8 cellular contexts compared by ENCODE assay signal in genomic region chr10:110395350-110396283, GRCh38.
DNase-seq lines count a peak whose midpoint lies in the region; ATAC-seq, FAIRE-seq and TF ChIP-seq lines count a peak whose summit lies in the region.

No MANE protein-coding gene starts in this region.

- no peak overlapping the region for H3K27ac Mint-ChIP-seq in activated CD8-positive, alpha-beta T cell treated with anti-CD3 and anti-CD28 coated beads, Interleukin-2, amount 10 ng/mL, durations not matched to agents 7 days and 5 days
- H3K27ac Mint-ChIP-seq in type B pancreatic cell, result peak overlapping the region; percentile 78

- no peaks in the 10 kb centered on the region for H3K9me1 ChIP-seq in keratinocyte (ENCODE audit: control insufficient read depth, extremely low read depth, insufficient read depth, low read length)

- no peak overlapping the region for H3K4me2 ChIP-seq in keratinocyte (ENCODE audit: control insufficient read depth, extremely low read depth, insufficient read depth, low read depth, low read length)

- peaks cover 38% of the 10 kb centered on the region for H3K4me1 ChIP-seq in keratinocyte (ENCODE audit: control insufficient read depth, extremely low read depth, insufficient read depth, low read length)

- no peaks in the 10 kb centered on the region for H3K27me3 ChIP-seq in AG04450 (ENCODE audit: control insufficient read depth, insufficient read depth, low read length)
- H3K27me3 ChIP-seq in keratinocyte (ENCODE audit: control insufficient read depth, extremely low read depth, insufficient read depth, low read length), result no peaks in the 10 kb centered on the region

- no peak overlapping the region for H3K4me3 Mint-ChIP-seq in activated CD8-positive, alpha-beta T cell treated with anti-CD3 and anti-CD28 coated beads, Interleukin-2, amount 10 ng/mL, durations not matched to agents 7 days and 5 days
- H3K4me3 Mint-ChIP-seq in type B pancreatic cell, result no peak overlapping the region

- POLR2A ChIA-PET in AG04450 (lab: Yijun Ruan, JAX), result no interaction called here
- POLR2A ChIA-PET in activated CD8-positive, alpha-beta T cell treated with anti-CD3 and anti-CD28 coated beads, Interleukin-2, amount 10 ng/mL, durations not matched to agents 7 days and 5 days (lab: Charles Lee), result interaction anchor here (1.2 kb wide), 1 partner anchor 46 kb away, joined by 3 read pairs; no protein-coding TSS in a partner anchor

- no peak overlapping the region for H3K9ac ChIP-seq in keratinocyte (ENCODE audit: control insufficient read depth, extremely low read depth, insufficient read depth, low read length)

- CTCF ChIA-PET in AG04450 (lab: Charles Lee), result interaction anchor here (0.6 to 1.3 kb wide), 2 partner anchors 40 to 62 kb away, joined by 4 read pairs; no protein-coding TSS in a partner anchor
- CTCF ChIA-PET in activated CD8-positive, alpha-beta T cell treated with anti-CD3 and anti-CD28 coated beads, Interleukin-2, amount 10 ng/mL, durations not matched to agents 7 days and 5 days (lab: Charles Lee), result interaction anchor here (1.4 kb wide), 1 partner anchor 40 kb away, joined by 3 read pairs; no protein-coding TSS in a partner anchor

- peak; percentile 90 for ATAC-seq in GM19035 (IDR thresholded peaks at IDR 0.05; ENCODE audit: unreplicated experiment)
- peak; percentile 81 for ATAC-seq in HG03135 (IDR thresholded peaks at IDR 0.05; ENCODE audit: unreplicated experiment)
- peak; percentile 33 for ATAC-seq in activated CD8-positive, alpha-beta T cell treated with anti-CD3 and anti-CD28 coated beads, Interleukin-2, amount 10 ng/mL, durations not matched to agents 7 days and 5 days
- ATAC-seq in HG02970 (IDR thresholded peaks at IDR 0.05; ENCODE audit: low FRiP score, unreplicated experiment), result no peak

- no peak for FAIRE-seq in keratinocyte (lab: Jason Lieb, UNC)

- H3K36me3 ChIP-seq in keratinocyte (ENCODE audit: control insufficient read depth in 2 of 2, extremely low read depth in 1 of 2, insufficient read depth in 2 of 2, low read length in 2 of 2), result no peaks in the 10 kb centered on the region

- no peak overlapping the region for H2AFZ ChIP-seq in keratinocyte (ENCODE audit: control insufficient read depth, low read length)

- H3K4me3 ChIP-seq in AG04450 (ENCODE audit: low read depth, low read length) (no peak overlapping the region), keratinocyte (ENCODE audit: control insufficient read depth in 2 of 3, extremely low read depth in 1 of 3, insufficient read depth in 2 of 3, low read depth in 1 of 3, low read length in 3 of 3) (no peak overlapping the region)

- peak overlapping the region; percentile 21 for H3K27ac ChIP-seq in AG04450 (ENCODE audit: low read depth, low read length)
- peak overlapping the region; percentile 4 for H3K27ac ChIP-seq in keratinocyte (ENCODE audit: control insufficient read depth, insufficient read depth, low read length)

- H3K79me2 ChIP-seq in keratinocyte (ENCODE audit: control insufficient read depth, insufficient read depth, low read length), result no peaks in the 10 kb centered on the region

- DNase-seq in AG04450 (ENCODE audit: low read depth, low spot score) (peak; percentile 86), keratinocyte (ENCODE audit: low read depth, low spot score) (no peak), type B pancreatic cell (ENCODE audit: extremely low spot score, unreplicated experiment) (no peak), NCI-H1694 (lab: John Stamatoyannopoulos, UW) (no peak)
- no peak for DNase-seq in activated CD8-positive, alpha-beta T cell treated with anti-CD3 and anti-CD28 coated beads, Interleukin-2, amount 10 ng/mL, durations not matched to agents 7 days and 5 days

- H3K9me3 Mint-ChIP-seq in activated CD8-positive, alpha-beta T cell treated with anti-CD3 and anti-CD28 coated beads, Interleukin-2, amount 10 ng/mL, durations not matched to agents 7 days and 5 days (ENCODE audit: insufficient read depth), result no peaks in the 10 kb centered on the region
- H3K9me3 Mint-ChIP-seq in type B pancreatic cell, result no peaks in the 10 kb centered on the region

- no peaks in the 10 kb centered on the region for H3K9me3 ChIP-seq in AG04450 (ENCODE audit: control insufficient read depth, insufficient read depth, low read length)
- no peaks in the 10 kb centered on the region for H3K9me3 ChIP-seq in keratinocyte (ENCODE audit: control insufficient read depth, low read depth, low read length)

- H3K36me3 Mint-ChIP-seq in activated CD8-positive, alpha-beta T cell treated with anti-CD3 and anti-CD28 coated beads, Interleukin-2, amount 10 ng/mL, durations not matched to agents 7 days and 5 days (ENCODE audit: low read depth), result no peaks in the 10 kb centered on the region
- H3K36me3 Mint-ChIP-seq in type B pancreatic cell, result no peaks in the 10 kb centered on the region

- H3K4me1 Mint-ChIP-seq in activated CD8-positive, alpha-beta T cell treated with anti-CD3 and anti-CD28 coated beads, Interleukin-2, amount 10 ng/mL, durations not matched to agents 7 days and 5 days (ENCODE audit: low read depth), result peaks cover 16% of the 10 kb centered on the region
- H3K4me1 Mint-ChIP-seq in type B pancreatic cell (ENCODE audit: unreplicated experiment), result peaks cover 33% of the 10 kb centered on the region

- no peaks in the 10 kb centered on the region for H3K27me3 Mint-ChIP-seq in activated CD8-positive, alpha-beta T cell treated with anti-CD3 and anti-CD28 coated beads, Interleukin-2, amount 10 ng/mL, durations not matched to agents 7 days and 5 days (ENCODE audit: low read depth)
- peaks cover 4% of the 10 kb centered on the region for H3K27me3 Mint-ChIP-seq in type B pancreatic cell

- TF ChIP-seq CTCF in AG04450 (IDR thresholded peaks at IDR 0.05; ENCODE audit: low read depth, low read length) (no peak), keratinocyte (optimal IDR thresholded peaks at IDR 0.05 in 1 of 3, IDR thresholded peaks at IDR 0.05 in 1 of 3, conservative IDR thresholded peaks at IDR 0.05 in 1 of 3; ENCODE audit: extremely low read depth in 1 of 3, insufficient read depth in 2 of 3, low read length in 3 of 3) (no peak), type B pancreatic cell (conservative IDR thresholded peaks at IDR 0.05) (no peak)

- dilution Hi-C loops in keratinocyte (cut with MboI; ENCODE audit: extremely low pct_ligation_motif_present, low sequenced_read_pairs), result no loop called here

- no peaks in the 10 kb centered on the region for H4K20me1 ChIP-seq in keratinocyte (ENCODE audit: control insufficient read depth, extremely low read depth, insufficient read depth, low read length)
